Comparison of ENCODE assay signal across 9 cellular contexts in the genomic region with DNA sequence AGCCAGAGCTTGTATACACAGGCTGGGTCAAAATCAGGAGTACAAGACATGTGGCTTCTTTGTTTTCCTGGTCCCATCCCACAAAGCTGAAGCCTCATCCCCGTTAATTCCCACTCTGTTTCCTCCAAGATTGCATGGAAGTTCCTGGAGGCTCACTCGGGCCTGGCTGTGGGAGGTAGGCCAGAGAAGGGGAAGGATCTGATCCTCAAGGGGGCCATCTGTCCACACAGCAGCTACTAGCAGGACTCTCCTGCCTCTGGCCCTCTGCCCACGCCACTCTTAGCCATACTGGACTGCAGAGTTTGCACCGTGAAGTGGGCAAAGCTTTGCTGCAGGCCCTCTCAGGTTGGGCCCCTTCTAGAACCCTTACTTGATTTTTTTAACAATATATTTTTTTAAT.
A peak's percentile ranks its signal among the peaks of the same experiment; 100 is the strongest.
DNase-seq lines count a peak whose midpoint lies in the region; ATAC-seq and TF ChIP-seq lines count a peak whose summit lies in the region.
"Had no signal": no experiment of that assay in that cellular context is flagged by ENCODE, and none has a peak within 500 bp of the region (broad histone marks: within the 10 kb centered on the region; RNA-seq: fewer than 3 reads in every experiment).

No MANE protein-coding gene starts in this region.

- intact Hi-C loops in CD4-positive, alpha-beta memory T cell (cut with micrococcal nuclease): no loop called here

- no peaks in the 10 kb centered on the region for H3K27me3 Mint-ChIP-seq in progenitor cell of endocrine pancreas
- peaks cover 0 to 2% of the 10 kb centered on the region in 2 donors for H3K27me3 Mint-ChIP-seq in CD4-positive, alpha-beta memory T cell

- no peaks in the 10 kb centered on the region for H3K9me3 Mint-ChIP-seq in progenitor cell of endocrine pancreas (ENCODE audit: low read depth)
- H3K9me3 Mint-ChIP-seq in CD4-positive, alpha-beta memory T cell: peaks cover 0 to 3% (median 0%) of the 10 kb centered on the region in 8 donors

- CTCF ChIA-PET in CD4-positive, alpha-beta memory T cell (lab: Charles Lee; ENCODE audit: partially characterized antibody): no interaction called here

- H3K36me3 ChIP-seq in CD4-positive, alpha-beta memory T cell (ENCODE audit: insufficient read depth, low read length): no peaks in the 10 kb centered on the region

- POLR2A ChIA-PET in CD4-positive, alpha-beta memory T cell (lab: Charles Lee; ENCODE audit: partially characterized antibody): no interaction called here

- H3K4me3 Mint-ChIP-seq in progenitor cell of endocrine pancreas (ENCODE audit: low read depth): no peak overlapping the region
- H3K4me3 Mint-ChIP-seq in CD4-positive, alpha-beta memory T cell: no peak overlapping the region

- TF ChIP-seq CTCF in progenitor cell of endocrine pancreas (IDR thresholded peaks at IDR 0.05; ENCODE audit: unreplicated experiment): no peak

- H3K36me3 Mint-ChIP-seq in progenitor cell of endocrine pancreas (ENCODE audit: insufficient read depth): no peaks in the 10 kb centered on the region
- no peaks in the 10 kb centered on the region for H3K36me3 Mint-ChIP-seq in CD4-positive, alpha-beta memory T cell

- H3K4me1 ChIP-seq in CD4-positive, alpha-beta memory T cell (ENCODE audit: insufficient read depth, low read length): no peaks in the 10 kb centered on the region

- no peak overlapping the region for H3K27ac ChIP-seq in CD4-positive, alpha-beta memory T cell (ENCODE audit: low read depth, low read length)

- no peaks in the 10 kb centered on the region for H3K9me3 ChIP-seq in CD4-positive, alpha-beta memory T cell (ENCODE audit: control insufficient read depth in 1 of 2, low read length in 2 of 2)

- no peak for ATAC-seq in GM21515 (IDR thresholded peaks at IDR 0.05; ENCODE audit: unreplicated experiment)

- no peak overlapping the region for H3K4me3 ChIP-seq in CD4-positive, alpha-beta memory T cell (ENCODE audit: low read length in 2 of 2)

- H3K4me1 Mint-ChIP-seq in progenitor cell of endocrine pancreas (ENCODE audit: low read depth): peaks cover 49% of the 10 kb centered on the region
- H3K4me1 Mint-ChIP-seq in CD4-positive, alpha-beta memory T cell: no peaks in the 10 kb centered on the region

- no peaks in the 10 kb centered on the region for H3K27me3 ChIP-seq in CD4-positive, alpha-beta memory T cell (ENCODE audit: insufficient read depth, low read length)

- peak overlapping the region; percentile 94 for H3K27ac Mint-ChIP-seq in progenitor cell of endocrine pancreas
- no peak overlapping the region for H3K27ac Mint-ChIP-seq in CD4-positive, alpha-beta memory T cell

- peak; percentile 9 for DNase-seq in DMS 273 treated with DMSO at 0.1 percent for 48 hours (lab: John Stamatoyannopoulos, UW)
- DNase-seq in SK-N-DZ (ENCODE audit: low spot score): peak; percentile 56
- peak in 26 of 51 donors; percentile 1 to 57 (median 24) for DNase-seq in hypothalamus (lab: John Stamatoyannopoulos, UW)
- no peak for DNase-seq in progenitor cell of endocrine pancreas (ENCODE audit: low spot score, unreplicated experiment)
- DNase-seq in GM19238 (ENCODE audit: insufficient read length, low spot score): no peak
- no peak for DNase-seq in GOT3 (lab: John Stamatoyannopoulos, UW)
- DNase-seq in CD4-positive, alpha-beta memory T cell: no peak
- DNase-seq: EL had no signal

Comparison
In these comparisons a context has a peak if more than half of its experiments do, and no peak if none do; other contexts are left out.
1. DNase-seq: peak in DMS 273 treated with DMSO at 0.1 percent for 48 hours (single experiment), SK-N-DZ (single experiment) and hypothalamus (26 of 51); none in progenitor cell of endocrine pancreas (single experiment), GM19238 (single experiment), GOT3 (single experiment) and CD4-positive, alpha-beta memory T cell (0 of 5).